20 cellular contexts compared by ENCODE assay signal in genomic region chr7:13077466-13077865, GRCh38.
DNase-seq lines count a peak whose midpoint lies in the region; TF ChIP-seq lines count a peak whose summit lies in the region.
"Had no signal": no experiment of that assay in that cellular context is flagged by ENCODE, and none has a peak within 500 bp of the region (broad histone marks: within the 10 kb centered on the region; RNA-seq: fewer than 3 reads in every experiment).

No MANE protein-coding gene starts in this region.

- H3K9me3 Mint-ChIP-seq in HFFc6: no peaks in the 10 kb centered on the region
- H3K9me3 Mint-ChIP-seq: nephron; stimulated activated naive B cell treated with anti-CD40 and anti-IgM and Interleukin-4, amounts not matched to agents 10 μg/mL and 1 μg/mL and 100 μg/mL, for 72 hours had no signal

- H3K36me3 Mint-ChIP-seq in HFFc6 (ENCODE audit: low read depth): peaks cover 5% of the 10 kb centered on the region; the same call in 1 of the 2 replicates
- H3K36me3 Mint-ChIP-seq: stimulated activated naive B cell treated with anti-CD40 and anti-IgM and Interleukin-4, amounts not matched to agents 10 μg/mL and 1 μg/mL and 100 μg/mL, for 72 hours had no signal

- no peaks in the 10 kb centered on the region for H3K27me3 Mint-ChIP-seq in HFFc6 (ENCODE audit: insufficient read depth)
- H3K27me3 Mint-ChIP-seq: stimulated activated naive B cell treated with anti-CD40 and anti-IgM and Interleukin-4, amounts not matched to agents 10 μg/mL and 1 μg/mL and 100 μg/mL, for 72 hours had no signal

- H3K4me1 Mint-ChIP-seq in HFFc6 (ENCODE audit: low read depth): peaks cover 28% of the 10 kb centered on the region
- H3K4me1 Mint-ChIP-seq: nephron; stimulated activated naive B cell treated with anti-CD40 and anti-IgM and Interleukin-4, amounts not matched to agents 10 μg/mL and 1 μg/mL and 100 μg/mL, for 72 hours had no signal

- no peak overlapping the region for H3K4me3 ChIP-seq in fibroblast of villous mesenchyme (ENCODE audit: low read depth, low read length)
- H3K4me3 ChIP-seq: coronary artery, MG63, tibial nerve had no signal

- DNase-seq in HFFc6 (peak; percentile 24), amniotic epithelial cell (ENCODE audit: low read depth) (peak; percentile 31), fibroblast of villous mesenchyme (ENCODE audit: low read depth) (peak; percentile 41), hippocampal formation (lab: John Stamatoyannopoulos, UW) (no peak), NCI-H1694 treated with DMSO at 0.1 percent for 48 hours (lab: John Stamatoyannopoulos, UW) (no peak), NCI-H2081 treated with DMSO at 0.1 percent for 48 hours (lab: John Stamatoyannopoulos, UW) (no peak)
- no peak for DNase-seq in activated CD8-positive, alpha-beta memory T cell treated with anti-CD3 and anti-CD28 coated beads, Interleukin-2, amount 50 U/mL, for 48 hours
- DNase-seq: activated CD4-positive, CD25-positive, alpha-beta regulatory T cell; amniotic stem cell; C1 segment of cervical spinal cord; DMS153; MG63; NCI-H1694; NK-92 treated with Interleukin-12 subunit alpha and Interleukin-12 subunit beta, amount 100 ng/mL, for 24 hours; SHP77; stimulated activated naive B cell treated with anti-CD40 and anti-IgM and Interleukin-4, amounts not matched to agents 10 μg/mL and 1 μg/mL and 100 μg/mL, for 72 hours; T-helper 17 cell had no signal

- TF ChIP-seq CTCF in HFFc6 (IDR thresholded peaks at IDR 0.05): no peak
- TF ChIP-seq CTCF in fibroblast of villous mesenchyme (IDR thresholded peaks at IDR 0.05; ENCODE audit: insufficient read depth, low read depth, low read length): no peak

- no peak overlapping the region for H3K4me3 Mint-ChIP-seq in HFFc6
- H3K4me3 Mint-ChIP-seq: nephron; stimulated activated naive B cell treated with anti-CD40 and anti-IgM and Interleukin-4, amounts not matched to agents 10 μg/mL and 1 μg/mL and 100 μg/mL, for 72 hours; T-helper 17 cell had no signal

- H3K27ac Mint-ChIP-seq in HFFc6: no peak overlapping the region
- H3K27ac Mint-ChIP-seq: nephron; stimulated activated naive B cell treated with anti-CD40 and anti-IgM and Interleukin-4, amounts not matched to agents 10 μg/mL and 1 μg/mL and 100 μg/mL, for 72 hours; T-helper 17 cell had no signal

Comparison
In these comparisons a context has a peak if more than half of its experiments do, and no peak if none do; other contexts are left out.
1. DNase-seq: peak in HFFc6 (single experiment), amniotic epithelial cell (single experiment) and fibroblast of villous mesenchyme (single experiment); none in activated CD8-positive, alpha-beta memory T cell treated with anti-CD3 and anti-CD28 coated beads, Interleukin-2, amount 50 U/mL, for 48 hours (single experiment), hippocampal formation (0 of 2), NCI-H1694 treated with DMSO at 0.1 percent for 48 hours (single experiment) and NCI-H2081 treated with DMSO at 0.1 percent for 48 hours (single experiment).